In genomic region chr2:178886006-178886405, GRCh38 we compare ENCODE assay signal across 20 cellular contexts.
DNase-seq lines count a peak whose midpoint lies in the region; ATAC-seq, FAIRE-seq and TF ChIP-seq lines count a peak whose summit lies in the region.
"Had no signal": no experiment of that assay in that cellular context is flagged by ENCODE, and none has a peak within 500 bp of the region (broad histone marks: within the 10 kb centered on the region; RNA-seq: fewer than 3 reads in every experiment).

No MANE protein-coding gene starts in this region.

- 48 to 64% methylated on average over 3 of the region's 3 CpGs for WGBS in body of pancreas, 2 donors

- peak overlapping the region in 2 of 4 donors; percentile 15 to 22 for H3K27ac ChIP-seq in body of pancreas
- H3K27ac ChIP-seq: BLaER1 treated with 17β-estradiol and CSF1 and Interleukin-3, amounts not matched to agents 10 nM and 100 nM; HL-60 had no signal

- no peak overlapping the region for H3K4me3 Mint-ChIP-seq in nephron progenitor cell

- ATAC-seq in body of pancreas = peak; percentile 51
- no peak for ATAC-seq in GM21529 (IDR thresholded peaks at IDR 0.05; ENCODE audit: unreplicated experiment)
- ATAC-seq: GM12878 had no signal

- intact Hi-C loops in body of pancreas (cut with DNase I) = no loop called here

- TF ChIP-seq POLR2A in GM12892 (IDR thresholded peaks at IDR 0.05; ENCODE audit: low read depth, low read length) = no peak
- no peak for TF ChIP-seq POLR2A in body of pancreas (IDR thresholded peaks at IDR 0.05)

- DNase-seq in GM12892 (ENCODE audit: insufficient read length) (no peak), HCEC 1CT (peak; percentile 21), body of pancreas (peak; percentile 18 to 65 (median 46)), nephron progenitor cell (no peak), AG08396 (ENCODE audit: low spot score) (no peak), NCI-H146 (lab: John Stamatoyannopoulos, UW) (no peak)
- DNase-seq in stimulated activated CD4-positive, alpha-beta T cell treated with anti-CD3 and anti-CD28 coated beads, Interleukin-4, amount 100 ng/mL, for 4 hours = no peak
- DNase-seq: DMS 273 treated with DMSO at 0.1 percent for 48 hours; GDM1; NCI-H1417; NCI-H1930; NCI-H446 treated with DMSO at 0.1 percent for 48 hours; NK-92 treated with Interleukin-12 subunit alpha and Interleukin-12 subunit beta, amount 100 ng/mL, for 24 hours; SK-N-SH had no signal

- no peaks in the 10 kb centered on the region for H3K36me3 Mint-ChIP-seq in nephron progenitor cell (ENCODE audit: low read depth)

- peaks cover 36% of the 10 kb centered on the region for H3K4me1 ChIP-seq in body of pancreas
- H3K4me1 ChIP-seq: BLaER1 treated with 17β-estradiol and CSF1 and Interleukin-3, amounts not matched to agents 10 nM and 100 nM had no signal

- H3K4me3 ChIP-seq in body of pancreas = no peak overlapping the region
- H3K4me3 ChIP-seq: BLaER1 treated with 17β-estradiol and CSF1 and Interleukin-3, amounts not matched to agents 10 nM and 100 nM; GM12878; HAP-1 had no signal

- H3K36me3 ChIP-seq in body of pancreas (replicated peaks in 1 of 2; ENCODE audit: insufficient read depth in 1 of 2, low read depth in 2 of 2) = no peaks in the 10 kb centered on the region
- H3K36me3 ChIP-seq: BLaER1 treated with 17β-estradiol and CSF1 and Interleukin-3, amounts not matched to agents 10 nM and 100 nM; HAP-1 had no signal

- H3K9me3 Mint-ChIP-seq in nephron progenitor cell = no peaks in the 10 kb centered on the region

- no peaks in the 10 kb centered on the region for H3K9me3 ChIP-seq in body of pancreas
- H3K9me3 ChIP-seq: BLaER1 treated with 17β-estradiol and CSF1 and Interleukin-3, amounts not matched to agents 10 nM and 100 nM; HAP-1; SK-N-SH had no signal

- H3K27ac Mint-ChIP-seq in nephron progenitor cell = peak overlapping the region; percentile 30

- TF ChIP-seq CTCF in body of pancreas (IDR thresholded peaks at IDR 0.05) (no peak), nephron progenitor cell (IDR thresholded peaks at IDR 0.05) (no peak)

- H3K4me1 Mint-ChIP-seq in nephron progenitor cell = no peaks in the 10 kb centered on the region

- no peaks in the 10 kb centered on the region for H3K27me3 ChIP-seq in body of pancreas
- H3K27me3 ChIP-seq: BLaER1 treated with 17β-estradiol and CSF1 and Interleukin-3, amounts not matched to agents 10 nM and 100 nM had no signal

- peak; percentile 53 for FAIRE-seq in GM12892 (lab: Jason Lieb, UNC)
- FAIRE-seq: A204.1, GM12878 had no signal

- H3K27me3 Mint-ChIP-seq in nephron progenitor cell (ENCODE audit: low read depth, poor library complexity) = no peaks in the 10 kb centered on the region

Comparison
In these comparisons a context has a peak if more than half of its experiments do, and no peak if none do; other contexts are left out.
1. DNase-seq: peak in HCEC 1CT (single experiment) and body of pancreas (4 of 4); none in GM12892 (single experiment), nephron progenitor cell (single experiment), AG08396 (single experiment), stimulated activated CD4-positive, alpha-beta T cell treated with anti-CD3 and anti-CD28 coated beads, Interleukin-4, amount 100 ng/mL, for 4 hours (0 of 2) and NCI-H146 (single experiment).